Comparison of ENCODE assay signal across 19 cellular contexts in genomic region chr14:96051231-96051630, GRCh38. TPM values are rescaled to one million over a fixed set of nuclear protein-coding genes. Genes with fewer than 3 reads are reported as not detected.
"Had no signal": no experiment of that assay in that cellular context is flagged by ENCODE, and none has a peak within 500 bp of the region (broad histone marks: within the 10 kb centered on the region; RNA-seq: fewer than 3 reads in every experiment).

No MANE protein-coding gene starts in this region.

- ATAC-seq: activated naive CD4-positive, alpha-beta T cell treated with anti-CD3 and anti-CD28 coated beads, Interleukin-2, amount 50 U/mL, for 72 hours; esophagus mucosa; gastrocnemius medialis; heart left ventricle; naive thymus-derived CD4-positive, alpha-beta T cell; sciatic nerve had no signal

- H3K27ac Mint-ChIP-seq: activated CD4-positive, alpha-beta T cell treated with anti-CD3 and anti-CD28 coated beads, Interleukin-2, amount 10 ng/mL, durations not matched to agents 24 days and 14 days; activated T-helper 1 cell treated with anti-CD3 and anti-CD28 coated beads, Interleukin-12 subunit alpha, Interleukin-12 subunit beta, Interleukin-2, Interleukin-4 antibody, amounts not matched to agents 30 ng/mL and 10 ng/mL and 1 ng/mL, durations not matched to agents 14 hours and 24 hours and 36 hours; immature natural killer cell; memory B cell; naive thymus-derived CD4-positive, alpha-beta T cell; stimulated activated naive B cell treated with anti-CD40 and anti-IgM and Interleukin-4, amounts not matched to agents 10 μg/mL and 1 μg/mL and 100 μg/mL, for 72 hours had no signal

- H3K9me3 Mint-ChIP-seq: activated CD4-positive, alpha-beta T cell treated with anti-CD3 and anti-CD28 coated beads, Interleukin-2, amount 10 ng/mL, durations not matched to agents 24 days and 14 days; activated naive CD4-positive, alpha-beta T cell treated with anti-CD3 and anti-CD28 coated beads, Interleukin-2, amount 50 U/mL, for 72 hours; activated T-helper 1 cell treated with anti-CD3 and anti-CD28 coated beads, Interleukin-12 subunit alpha, Interleukin-12 subunit beta, Interleukin-2, Interleukin-4 antibody, amounts not matched to agents 30 ng/mL and 10 ng/mL and 1 ng/mL, durations not matched to agents 14 hours and 24 hours and 36 hours; immature natural killer cell; stimulated activated naive B cell treated with anti-CD40 and anti-IgM and Interleukin-4, amounts not matched to agents 10 μg/mL and 1 μg/mL and 100 μg/mL, for 72 hours had no signal

- H3K4me1 ChIP-seq: SJCRH30 had no signal

- H3K4me3 ChIP-seq: gastrocnemius medialis, heart left ventricle, SJCRH30, transverse colon had no signal

- H3K4me3 Mint-ChIP-seq: activated CD4-positive, alpha-beta T cell treated with anti-CD3 and anti-CD28 coated beads, Interleukin-2, amount 10 ng/mL, durations not matched to agents 24 days and 14 days; activated T-helper 1 cell treated with anti-CD3 and anti-CD28 coated beads, Interleukin-12 subunit alpha, Interleukin-12 subunit beta, Interleukin-2, Interleukin-4 antibody, amounts not matched to agents 30 ng/mL and 10 ng/mL and 1 ng/mL, durations not matched to agents 14 hours and 24 hours and 36 hours; immature natural killer cell; memory B cell; naive thymus-derived CD4-positive, alpha-beta T cell; stimulated activated naive B cell treated with anti-CD40 and anti-IgM and Interleukin-4, amounts not matched to agents 10 μg/mL and 1 μg/mL and 100 μg/mL, for 72 hours had no signal

- H3K9me3 ChIP-seq: gastrocnemius medialis, heart left ventricle, SJCRH30, transverse colon had no signal

- DNase-seq: activated CD4-positive, alpha-beta T cell treated with anti-CD3 and anti-CD28 coated beads, Interleukin-2, amount 10 ng/mL, durations not matched to agents 24 days and 14 days; activated gamma-delta T cell treated with Interleukin-2 at 50 U/mL for 16 hours; activated T-cell treated with anti-CD3 and anti-CD28 coated beads for 4 hours; central memory CD4-positive, alpha-beta T cell; cortex of kidney; effector CD8-positive, alpha-beta T cell; gastrocnemius medialis; immature natural killer cell; SJCRH30; stimulated activated naive B cell treated with anti-CD40 and anti-IgM and Interleukin-4, amounts not matched to agents 10 μg/mL and 1 μg/mL and 100 μg/mL, for 72 hours; T1000; transverse colon had no signal

- H3K27ac ChIP-seq: SJCRH30 had no signal

- H3K4me1 Mint-ChIP-seq: activated CD4-positive, alpha-beta T cell treated with anti-CD3 and anti-CD28 coated beads, Interleukin-2, amount 10 ng/mL, durations not matched to agents 24 days and 14 days; immature natural killer cell; memory B cell; stimulated activated naive B cell treated with anti-CD40 and anti-IgM and Interleukin-4, amounts not matched to agents 10 μg/mL and 1 μg/mL and 100 μg/mL, for 72 hours had no signal

- H3K36me3 Mint-ChIP-seq: activated naive CD4-positive, alpha-beta T cell treated with anti-CD3 and anti-CD28 coated beads, Interleukin-2, amount 50 U/mL, for 72 hours; immature natural killer cell; memory B cell; stimulated activated naive B cell treated with anti-CD40 and anti-IgM and Interleukin-4, amounts not matched to agents 10 μg/mL and 1 μg/mL and 100 μg/mL, for 72 hours had no signal

- H3K27me3 ChIP-seq: heart left ventricle, SJCRH30, transverse colon had no signal

- H3K36me3 ChIP-seq: gastrocnemius medialis, heart left ventricle, SJCRH30, transverse colon had no signal

RNA-seq across cellular contexts. Expression of gene C14orf132, which starts 12.1 kb away (rescaled TPM):
- total RNA-seq: SJCRH30 had no signal
- polyA plus RNA-seq: immature natural killer cell had no signal
